8 cellular contexts compared by ENCODE assay signal in genomic region chr6:45677381-45677992, GRCh38.
DNase-seq lines count a peak whose midpoint lies in the region; ATAC-seq and TF ChIP-seq lines count a peak whose summit lies in the region.

No MANE protein-coding gene starts in this region.

- H4K20me1 ChIP-seq in SU-DHL-6 (ENCODE audit: low read depth, low read length): no peaks in the 10 kb centered on the region

- no peaks in the 10 kb centered on the region for H3K9me2 ChIP-seq in SU-DHL-6 (replicated peaks; ENCODE audit: insufficient read depth, low read length)

- peaks cover 9% of the 10 kb centered on the region; the same call in 1 of the 2 replicates for H3K9me3 ChIP-seq in SU-DHL-6 (ENCODE audit: insufficient read depth, low read length)

- no peak for TF ChIP-seq CTCF in SU-DHL-6 (IDR thresholded peaks at IDR 0.05; ENCODE audit: insufficient read depth, low read length, poor library complexity, severe bottlenecking)

- peak overlapping the region; percentile 45 for H3K9ac ChIP-seq in SU-DHL-6 (ENCODE audit: low read length)

- H3K27me3 ChIP-seq in SU-DHL-6 (ENCODE audit: low read length): no peaks in the 10 kb centered on the region

- H3K36me3 ChIP-seq in SU-DHL-6 (ENCODE audit: low read length): peaks cover 6% of the 10 kb centered on the region; the same call in 1 of the 2 replicates

- ATAC-seq in GM19035 (IDR thresholded peaks at IDR 0.05; ENCODE audit: unreplicated experiment): peak; percentile 54
- peak; percentile 57 for ATAC-seq in HG03139 (IDR thresholded peaks at IDR 0.05; ENCODE audit: unreplicated experiment)

- H2AFZ ChIP-seq in SU-DHL-6 (ENCODE audit: low read depth, low read length, severe bottlenecking): peak overlapping the region; percentile 5

- peak overlapping the region; percentile 78 for H3K27ac ChIP-seq in SU-DHL-6 (ENCODE audit: low read depth, low read length)

- peaks cover 25% of the 10 kb centered on the region for H3F3A ChIP-seq in SU-DHL-6 (ENCODE audit: insufficient read depth)

- peak overlapping the region; percentile 50 for H3K4me2 ChIP-seq in SU-DHL-6 (ENCODE audit: low read depth, low read length, poor library complexity, severe bottlenecking)

- no peaks in the 10 kb centered on the region for H3K79me2 ChIP-seq in SU-DHL-6 (ENCODE audit: insufficient read depth, low read length)

- H3K4me3 ChIP-seq in SU-DHL-6 (ENCODE audit: insufficient read depth, low read length, poor library complexity, severe bottlenecking): peak overlapping the region; percentile 22

- DNase-seq in AG20443 (ENCODE audit: low spot score) (peak; percentile 40), myocyte (ENCODE audit: low read depth) (peak; percentile 88), NCI-H1105 (lab: John Stamatoyannopoulos, UW) (no peak), middle frontal gyrus (ENCODE audit: extremely low spot score, low spot score) (no peak)
- peak; percentile 57 for DNase-seq in central memory CD4-positive, alpha-beta T cell

Comparison
In these comparisons a context has a peak if more than half of its experiments do, and no peak if none do; other contexts are left out.
1. DNase-seq: peak in AG20443 (single experiment), central memory CD4-positive, alpha-beta T cell (single experiment) and myocyte (single experiment); none in NCI-H1105 (single experiment) and middle frontal gyrus (single experiment).